15 cellular contexts compared by ENCODE assay signal in the genomic region with DNA sequence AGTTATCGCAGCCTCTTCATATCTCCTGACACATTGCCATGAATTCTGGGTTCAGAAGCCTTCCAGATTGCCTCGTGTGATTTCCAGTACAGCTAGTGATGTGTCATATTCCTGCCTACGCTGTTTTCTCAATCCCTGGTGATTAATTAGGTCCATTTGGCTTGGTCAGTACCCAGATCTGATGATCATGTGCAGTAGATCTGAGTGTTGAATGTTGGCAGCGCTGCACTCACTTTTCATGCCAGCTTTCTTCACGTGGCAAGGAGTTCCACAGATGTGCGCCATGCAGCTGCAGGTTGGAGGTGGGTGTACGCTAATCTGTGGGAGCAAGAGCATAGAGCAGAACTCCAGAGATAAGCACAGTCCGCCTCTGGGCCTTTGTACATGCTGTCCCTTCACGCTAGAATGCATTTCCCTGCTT.
DNase-seq lines count a peak whose midpoint lies in the region; ATAC-seq, FAIRE-seq and TF ChIP-seq lines count a peak whose summit lies in the region.
"Had no signal": no experiment of that assay in that cellular context is flagged by ENCODE, and none has a peak within 500 bp of the region (broad histone marks: within the 10 kb centered on the region; RNA-seq: fewer than 3 reads in every experiment).

No MANE protein-coding gene starts in this region.

- no peak overlapping the region for H2AFZ ChIP-seq in smooth muscle cell (ENCODE audit: low read depth)

- peak; percentile 81 for ATAC-seq in left ventricle myocardium superior
- no peak for ATAC-seq in HG02763 (IDR thresholded peaks at IDR 0.05; ENCODE audit: unreplicated experiment)
- ATAC-seq: activated T-cell treated with anti-CD3 and anti-CD28 coated beads, Interleukin-2, amount 50 U/mL, for 72 hours had no signal

- peak; percentile 70 for FAIRE-seq in bronchial epithelial cell (lab: Jason Lieb, UNC)
- FAIRE-seq: frontal cortex had no signal

- H3F3A ChIP-seq in smooth muscle cell (ENCODE audit: low read depth): peaks cover 3% of the 10 kb centered on the region

- H3K4me1 ChIP-seq in smooth muscle cell (ENCODE audit: low read depth): peaks cover 4% of the 10 kb centered on the region

- peak; percentile 15 for DNase-seq in HFF-Myc (ENCODE audit: extremely low read depth, low read depth)
- DNase-seq in bronchial epithelial cell (ENCODE audit: low read depth): peak; percentile 19
- peak; percentile 54 for DNase-seq in left ventricle myocardium superior
- no peak for DNase-seq in smooth muscle cell (lab: John Stamatoyannopoulos, UW; ENCODE audit: unreplicated experiment)
- DNase-seq in RWPE1 (ENCODE audit: low spot score): no peak
- DNase-seq in activated naive CD4-positive, alpha-beta T cell treated with Interleukin-2 at 50 U/mL for 16 hours: no peak
- no peak for DNase-seq in GM19238 (ENCODE audit: insufficient read length, low spot score)
- DNase-seq: activated T-cell treated with anti-CD3 and anti-CD28 coated beads, Interleukin-2, amount 50 U/mL, for 72 hours; DMS79 treated with DMSO at 0.1 percent for 48 hours; NCI-H2029; SIG-M5 had no signal

- peak overlapping the region; percentile 2 for H3K4me2 ChIP-seq in smooth muscle cell

- H3K4me3 ChIP-seq in HFF-Myc (replicated peaks; ENCODE audit: low read depth, low read length): no peak overlapping the region
- H3K4me3 ChIP-seq in bronchial epithelial cell (ENCODE audit: low read depth, low read length): no peak overlapping the region
- no peak overlapping the region for H3K4me3 ChIP-seq in smooth muscle cell
- H3K4me3 ChIP-seq: dorsolateral prefrontal cortex, tibial nerve had no signal

- no peaks in the 10 kb centered on the region for H3K27me3 ChIP-seq in bronchial epithelial cell (ENCODE audit: control insufficient read depth, insufficient read depth, low read length)
- H3K27me3 ChIP-seq in smooth muscle cell (ENCODE audit: low read depth): no peaks in the 10 kb centered on the region
- H3K27me3 ChIP-seq: dorsolateral prefrontal cortex, tibial nerve had no signal

- H3K36me3 ChIP-seq in bronchial epithelial cell (ENCODE audit: control insufficient read depth, insufficient read depth, low read length) (no peaks in the 10 kb centered on the region), smooth muscle cell (ENCODE audit: low read depth) (no peaks in the 10 kb centered on the region)
- H3K36me3 ChIP-seq: tibial nerve had no signal

- WGBS in smooth muscle cell (ENCODE audit: low lambda C conversion rate): 43% methylated on average over 9 of the region's 9 CpGs

- peak overlapping the region; percentile 20 for H3K9ac ChIP-seq in smooth muscle cell (ENCODE audit: low read depth)

- CTCF ChIA-PET in RWPE1 (lab: Yijun Ruan, JAX): no interaction called here

- POLR2A ChIA-PET in RWPE1 (lab: Yijun Ruan, JAX; ENCODE audit: low non-redundant PET): no interaction called here

- TF ChIP-seq CTCF in HFF-Myc (IDR thresholded peaks at IDR 0.05; ENCODE audit: low read depth, low read length, missing control alignments) (no peak), bronchial epithelial cell (IDR thresholded peaks at IDR 0.05; ENCODE audit: insufficient read depth, low read length, severe bottlenecking) (no peak), smooth muscle cell (IDR thresholded peaks at IDR 0.05; ENCODE audit: borderline replicate concordance, insufficient read depth, poor library complexity, severe bottlenecking) (no peak), RWPE1 (conservative IDR thresholded peaks at IDR 0.05; ENCODE audit: low read depth) (no peak)

- intact Hi-C loops in left ventricle myocardium superior (cut with micrococcal nuclease): no loop called here

- H3K27ac ChIP-seq in smooth muscle cell (ENCODE audit: low read depth): peak overlapping the region; percentile 74
- H3K27ac ChIP-seq in RWPE1: no peak overlapping the region
- H3K27ac ChIP-seq: tibial nerve had no signal

- no peaks in the 10 kb centered on the region for H3K79me2 ChIP-seq in smooth muscle cell (ENCODE audit: low read depth)

- no peaks in the 10 kb centered on the region for H4K20me1 ChIP-seq in smooth muscle cell (ENCODE audit: low read depth)

- H3K9me3 ChIP-seq in smooth muscle cell (replicated peaks; ENCODE audit: low read depth): no peaks in the 10 kb centered on the region
- H3K9me3 ChIP-seq: tibial nerve had no signal

Comparison
In these comparisons a context has a peak if more than half of its experiments do, and no peak if none do; other contexts are left out.
1. DNase-seq: peak in HFF-Myc (single experiment), bronchial epithelial cell (single experiment) and left ventricle myocardium superior (single experiment); none in smooth muscle cell (single experiment), RWPE1 (single experiment), activated naive CD4-positive, alpha-beta T cell treated with Interleukin-2 at 50 U/mL for 16 hours (single experiment) and GM19238 (single experiment).